1 cellular context compared by ENCODE assay signal in genomic region chr5:134005415-134006118, GRCh38.
A peak's percentile ranks its signal among the peaks of the same experiment; 100 is the strongest.
TF ChIP-seq lines count a peak whose summit lies in the region.

No MANE protein-coding gene starts in this region.

TF ChIP-seq in HepG2, 621 proteins besides CTCF, POLR2A, EP300 and RAD21 (continued from another document):
- TF ChIP-seq ZBTB10 (CRISPR knock-in tag; IDR thresholded peaks at IDR 0.05; ENCODE audit: borderline replicate concordance) (peak; percentile 55; the same call in 1 of the 2 replicates), ZC3H13 (CRISPR knock-in tag; IDR thresholded peaks at IDR 0.05) (0 out of 2 replicates have a peak, but pooled peaks have one; percentile 14), PAX8 (CRISPR knock-in tag; IDR thresholded peaks at IDR 0.05; ENCODE audit: borderline replicate concordance) (no peak), ZNF781 (CRISPR knock-in tag; IDR thresholded peaks at IDR 0.05; ENCODE audit: borderline replicate concordance, not compliant biosample characterization) (no peak), ZEB1 (IDR thresholded peaks at IDR 0.05; ENCODE audit: insufficient replicate concordance, low read depth) (no peak), GABPA (IDR thresholded peaks at IDR 0.05; ENCODE audit: low read depth, low read length) (no peak), GABPA (CRISPR knock-in tag; IDR thresholded peaks at IDR 0.05; ENCODE audit: low read depth) (no peak), ZNF652 (CRISPR knock-in tag; IDR thresholded peaks at IDR 0.05; ENCODE audit: borderline replicate concordance, low read depth) (no peak), ZHX1 (CRISPR knock-in tag; IDR thresholded peaks at IDR 0.05; ENCODE audit: low read depth) (0 out of 2 replicates have a peak, but pooled peaks have one; percentile 21), ZNF7 (CRISPR knock-in tag; IDR thresholded peaks at IDR 0.05) (no peak), ZNF775 (CRISPR knock-in tag; IDR thresholded peaks at IDR 0.05; ENCODE audit: borderline replicate concordance) (no peak), MXI1 (IDR thresholded peaks at IDR 0.05; ENCODE audit: borderline replicate concordance, low read depth, low read length) (no peak), ZBTB2 (CRISPR knock-in tag; IDR thresholded peaks at IDR 0.05; ENCODE audit: low read depth) (no peak), ZNF773 (CRISPR knock-in tag; IDR thresholded peaks at IDR 0.05; ENCODE audit: borderline replicate concordance) (no peak), RBFOX2 (IDR thresholded peaks at IDR 0.05; ENCODE audit: low read depth, low read length) (no peak), TBP (CRISPR knock-in tag; IDR thresholded peaks at IDR 0.05) (no peak), MLXIP (CRISPR knock-in tag; IDR thresholded peaks at IDR 0.05; ENCODE audit: borderline replicate concordance) (no peak), AHR (CRISPR knock-in tag; IDR thresholded peaks at IDR 0.05) (0 out of 2 replicates have a peak, but pooled peaks have one; percentile 0), AGO2 (optimal IDR thresholded peaks at IDR 0.05; ENCODE audit: low read depth, low read length) (no peak), ZSCAN9 (CRISPR knock-in tag; IDR thresholded peaks at IDR 0.05; ENCODE audit: borderline replicate concordance) (no peak), SMAD3 (CRISPR knock-in tag; IDR thresholded peaks at IDR 0.05) (no peak), RNF2 (conservative IDR thresholded peaks at IDR 0.05; ENCODE audit: low read depth) (no peak), ZMYM2 (CRISPR knock-in tag; IDR thresholded peaks at IDR 0.05) (no peak), ZNF670 (CRISPR knock-in tag; IDR thresholded peaks at IDR 0.05; ENCODE audit: borderline replicate concordance) (no peak)
- TF ChIP-seq, protein P1, sequence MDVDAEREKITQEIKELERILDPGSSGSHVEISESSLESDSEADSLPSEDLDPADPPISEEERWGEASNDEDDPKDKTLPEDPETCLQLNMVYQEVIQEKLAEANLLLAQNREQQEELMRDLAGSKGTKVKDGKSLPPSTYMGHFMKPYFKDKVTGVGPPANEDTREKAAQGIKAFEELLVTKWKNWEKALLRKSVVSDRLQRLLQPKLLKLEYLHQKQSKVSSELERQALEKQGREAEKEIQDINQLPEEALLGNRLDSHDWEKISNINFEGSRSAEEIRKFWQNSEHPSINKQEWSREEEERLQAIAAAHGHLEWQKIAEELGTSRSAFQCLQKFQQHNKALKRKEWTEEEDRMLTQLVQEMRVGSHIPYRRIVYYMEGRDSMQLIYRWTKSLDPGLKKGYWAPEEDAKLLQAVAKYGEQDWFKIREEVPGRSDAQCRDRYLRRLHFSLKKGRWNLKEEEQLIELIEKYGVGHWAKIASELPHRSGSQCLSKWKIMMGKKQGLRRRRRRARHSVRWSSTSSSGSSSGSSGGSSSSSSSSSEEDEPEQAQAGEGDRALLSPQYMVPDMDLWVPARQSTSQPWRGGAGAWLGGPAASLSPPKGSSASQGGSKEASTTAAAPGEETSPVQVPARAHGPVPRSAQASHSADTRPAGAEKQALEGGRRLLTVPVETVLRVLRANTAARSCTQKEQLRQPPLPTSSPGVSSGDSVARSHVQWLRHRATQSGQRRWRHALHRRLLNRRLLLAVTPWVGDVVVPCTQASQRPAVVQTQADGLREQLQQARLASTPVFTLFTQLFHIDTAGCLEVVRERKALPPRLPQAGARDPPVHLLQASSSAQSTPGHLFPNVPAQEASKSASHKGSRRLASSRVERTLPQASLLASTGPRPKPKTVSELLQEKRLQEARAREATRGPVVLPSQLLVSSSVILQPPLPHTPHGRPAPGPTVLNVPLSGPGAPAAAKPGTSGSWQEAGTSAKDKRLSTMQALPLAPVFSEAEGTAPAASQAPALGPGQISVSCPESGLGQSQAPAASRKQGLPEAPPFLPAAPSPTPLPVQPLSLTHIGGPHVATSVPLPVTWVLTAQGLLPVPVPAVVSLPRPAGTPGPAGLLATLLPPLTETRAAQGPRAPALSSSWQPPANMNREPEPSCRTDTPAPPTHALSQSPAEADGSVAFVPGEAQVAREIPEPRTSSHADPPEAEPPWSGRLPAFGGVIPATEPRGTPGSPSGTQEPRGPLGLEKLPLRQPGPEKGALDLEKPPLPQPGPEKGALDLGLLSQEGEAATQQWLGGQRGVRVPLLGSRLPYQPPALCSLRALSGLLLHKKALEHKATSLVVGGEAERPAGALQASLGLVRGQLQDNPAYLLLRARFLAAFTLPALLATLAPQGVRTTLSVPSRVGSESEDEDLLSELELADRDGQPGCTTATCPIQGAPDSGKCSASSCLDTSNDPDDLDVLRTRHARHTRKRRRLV (CRISPR knock-in tag; IDR thresholded peaks at IDR 0.05) = 0 out of 2 replicates have a peak, but pooled peaks have one; percentile 41
- TF ChIP-seq, protein P2, sequence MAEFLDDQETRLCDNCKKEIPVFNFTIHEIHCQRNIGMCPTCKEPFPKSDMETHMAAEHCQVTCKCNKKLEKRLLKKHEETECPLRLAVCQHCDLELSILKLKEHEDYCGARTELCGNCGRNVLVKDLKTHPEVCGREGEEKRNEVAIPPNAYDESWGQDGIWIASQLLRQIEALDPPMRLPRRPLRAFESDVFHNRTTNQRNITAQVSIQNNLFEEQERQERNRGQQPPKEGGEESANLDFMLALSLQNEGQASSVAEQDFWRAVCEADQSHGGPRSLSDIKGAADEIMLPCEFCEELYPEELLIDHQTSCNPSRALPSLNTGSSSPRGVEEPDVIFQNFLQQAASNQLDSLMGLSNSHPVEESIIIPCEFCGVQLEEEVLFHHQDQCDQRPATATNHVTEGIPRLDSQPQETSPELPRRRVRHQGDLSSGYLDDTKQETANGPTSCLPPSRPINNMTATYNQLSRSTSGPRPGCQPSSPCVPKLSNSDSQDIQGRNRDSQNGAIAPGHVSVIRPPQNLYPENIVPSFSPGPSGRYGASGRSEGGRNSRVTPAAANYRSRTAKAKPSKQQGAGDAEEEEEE (CRISPR knock-in tag; IDR thresholded peaks at IDR 0.05; ENCODE audit: borderline replicate concordance) = no peak
- TF ChIP-seq, protein P3, sequence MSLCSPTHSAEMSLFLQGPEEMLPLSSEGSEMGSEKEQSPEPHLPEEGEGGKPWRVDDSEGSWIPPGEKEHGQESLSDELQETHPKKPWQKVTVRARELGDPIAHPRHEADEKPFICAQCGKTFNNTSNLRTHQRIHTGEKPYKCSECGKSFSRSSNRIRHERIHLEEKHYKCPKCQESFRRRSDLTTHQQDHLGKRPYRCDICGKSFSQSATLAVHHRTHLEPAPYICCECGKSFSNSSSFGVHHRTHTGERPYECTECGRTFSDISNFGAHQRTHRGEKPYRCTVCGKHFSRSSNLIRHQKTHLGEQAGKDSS (CRISPR knock-in tag; IDR thresholded peaks at IDR 0.05; ENCODE audit: borderline replicate concordance, low read depth) = no peak
- TF ChIP-seq, protein P4, sequence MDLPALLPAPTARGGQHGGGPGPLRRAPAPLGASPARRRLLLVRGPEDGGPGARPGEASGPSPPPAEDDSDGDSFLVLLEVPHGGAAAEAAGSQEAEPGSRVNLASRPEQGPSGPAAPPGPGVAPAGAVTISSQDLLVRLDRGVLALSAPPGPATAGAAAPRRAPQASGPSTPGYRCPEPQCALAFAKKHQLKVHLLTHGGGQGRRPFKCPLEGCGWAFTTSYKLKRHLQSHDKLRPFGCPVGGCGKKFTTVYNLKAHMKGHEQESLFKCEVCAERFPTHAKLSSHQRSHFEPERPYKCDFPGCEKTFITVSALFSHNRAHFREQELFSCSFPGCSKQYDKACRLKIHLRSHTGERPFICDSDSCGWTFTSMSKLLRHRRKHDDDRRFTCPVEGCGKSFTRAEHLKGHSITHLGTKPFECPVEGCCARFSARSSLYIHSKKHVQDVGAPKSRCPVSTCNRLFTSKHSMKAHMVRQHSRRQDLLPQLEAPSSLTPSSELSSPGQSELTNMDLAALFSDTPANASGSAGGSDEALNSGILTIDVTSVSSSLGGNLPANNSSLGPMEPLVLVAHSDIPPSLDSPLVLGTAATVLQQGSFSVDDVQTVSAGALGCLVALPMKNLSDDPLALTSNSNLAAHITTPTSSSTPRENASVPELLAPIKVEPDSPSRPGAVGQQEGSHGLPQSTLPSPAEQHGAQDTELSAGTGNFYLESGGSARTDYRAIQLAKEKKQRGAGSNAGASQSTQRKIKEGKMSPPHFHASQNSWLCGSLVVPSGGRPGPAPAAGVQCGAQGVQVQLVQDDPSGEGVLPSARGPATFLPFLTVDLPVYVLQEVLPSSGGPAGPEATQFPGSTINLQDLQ (CRISPR knock-in tag; IDR thresholded peaks at IDR 0.05) = no peak
TF ChIP-seq in HepG2: peak in this region for 60.
